Comparison of ENCODE assay signal across 1 cellular context in genomic region chr1:150551784-150552691, GRCh38.
TF ChIP-seq lines count a peak whose summit lies in the region.

No MANE protein-coding gene starts in this region.

TF ChIP-seq in HepG2, 621 proteins besides CTCF, POLR2A, EP300 and RAD21 (continued from another document):
- TF ChIP-seq GPN1 (CRISPR knock-in tag; IDR thresholded peaks at IDR 0.05; ENCODE audit: borderline replicate concordance) (no peak), KLF11 (CRISPR knock-in tag; IDR thresholded peaks at IDR 0.05) (no peak; the same call in 1 of the 2 replicates), JUN (CRISPR knock-in tag; IDR thresholded peaks at IDR 0.05) (no peak), TFAP4 (IDR thresholded peaks at IDR 0.05; ENCODE audit: borderline replicate concordance, low read depth) (peak; percentile 46; the same call in 1 of the 2 replicates), E2F5 (CRISPR knock-in tag; conservative IDR thresholded peaks at IDR 0.05) (no peak), RBAK (CRISPR knock-in tag; IDR thresholded peaks at IDR 0.05) (no peak), ARID3A (IDR thresholded peaks at IDR 0.05; ENCODE audit: low read depth, low read length) (no peak), ELF4 (CRISPR knock-in tag; IDR thresholded peaks at IDR 0.05; ENCODE audit: borderline replicate concordance) (no peak), NBN (conservative IDR thresholded peaks at IDR 0.05) (no peak), ZBTB20 (CRISPR knock-in tag; IDR thresholded peaks at IDR 0.05; ENCODE audit: borderline replicate concordance, low read depth) (0 out of 2 replicates have a peak, but pooled peaks have one; percentile 17), MAX (IDR thresholded peaks at IDR 0.05) (peak; percentile 51; the same call in 1 of the 2 replicates), PITX1 (CRISPR knock-in tag; IDR thresholded peaks at IDR 0.05) (peak; percentile 53), SIX4 (CRISPR knock-in tag; IDR thresholded peaks at IDR 0.05) (no peak), ZNF713 (CRISPR knock-in tag; IDR thresholded peaks at IDR 0.05) (no peak), RARA (CRISPR knock-in tag; IDR thresholded peaks at IDR 0.05) (peak; percentile 72), HNRNPK (IDR thresholded peaks at IDR 0.05; ENCODE audit: low read depth, low read length, poor library complexity, severe bottlenecking) (peak; percentile 70), ATM (IDR thresholded peaks at IDR 0.05; ENCODE audit: borderline replicate concordance) (no peak), ATF2 (CRISPR knock-in tag; IDR thresholded peaks at IDR 0.05) (peak; percentile 29; the same call in 1 of the 2 replicates), ZFY (CRISPR knock-in tag; IDR thresholded peaks at IDR 0.05) (peak; percentile 67), ZFX (CRISPR knock-in tag; IDR thresholded peaks at IDR 0.05; ENCODE audit: low read depth) (peak; percentile 78; the same call in 1 of the 2 replicates), ZNF678 (CRISPR knock-in tag; IDR thresholded peaks at IDR 0.05) (no peak), ZNF326 (CRISPR knock-in tag; IDR thresholded peaks at IDR 0.05; ENCODE audit: borderline replicate concordance) (no peak), ATF5 (CRISPR knock-in tag; IDR thresholded peaks at IDR 0.05; ENCODE audit: low read depth) (no peak), IRX3 (CRISPR knock-in tag; IDR thresholded peaks at IDR 0.05; ENCODE audit: borderline replicate concordance, low read depth) (no peak), NR0B2 (CRISPR knock-in tag; IDR thresholded peaks at IDR 0.05) (no peak), HNRNPL (IDR thresholded peaks at IDR 0.05; ENCODE audit: low read depth, low read length) (no peak)
